Comparison of ENCODE assay signal across 2 cellular contexts in the genomic region with DNA sequence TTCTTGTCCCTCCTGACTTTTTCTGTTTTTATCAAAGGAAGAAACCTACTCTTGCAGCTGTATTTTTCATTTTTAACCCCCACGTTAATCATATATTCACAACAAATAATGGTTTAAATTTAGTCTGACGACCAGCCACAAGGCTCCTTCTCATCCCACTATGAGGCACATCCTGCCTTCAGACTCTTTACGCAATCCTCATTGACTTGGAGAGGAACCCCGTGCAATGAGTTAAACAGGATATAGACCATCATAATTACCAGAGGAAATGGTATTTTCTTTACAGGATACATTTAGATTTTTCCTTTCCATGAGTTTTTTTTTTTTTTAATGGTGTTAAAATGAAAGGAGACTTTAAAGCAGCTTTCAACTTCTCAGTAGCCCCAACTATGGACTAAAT.
TF ChIP-seq lines count a peak whose summit lies in the region.

No MANE protein-coding gene starts in this region.

TF ChIP-seq in SK-N-SH treated with all-trans-retinoic acid at 6 μM for 48 hours, 23 proteins besides CTCF, POLR2A, EP300 and RAD21 (continued from another document):
- TF ChIP-seq, protein P1, sequence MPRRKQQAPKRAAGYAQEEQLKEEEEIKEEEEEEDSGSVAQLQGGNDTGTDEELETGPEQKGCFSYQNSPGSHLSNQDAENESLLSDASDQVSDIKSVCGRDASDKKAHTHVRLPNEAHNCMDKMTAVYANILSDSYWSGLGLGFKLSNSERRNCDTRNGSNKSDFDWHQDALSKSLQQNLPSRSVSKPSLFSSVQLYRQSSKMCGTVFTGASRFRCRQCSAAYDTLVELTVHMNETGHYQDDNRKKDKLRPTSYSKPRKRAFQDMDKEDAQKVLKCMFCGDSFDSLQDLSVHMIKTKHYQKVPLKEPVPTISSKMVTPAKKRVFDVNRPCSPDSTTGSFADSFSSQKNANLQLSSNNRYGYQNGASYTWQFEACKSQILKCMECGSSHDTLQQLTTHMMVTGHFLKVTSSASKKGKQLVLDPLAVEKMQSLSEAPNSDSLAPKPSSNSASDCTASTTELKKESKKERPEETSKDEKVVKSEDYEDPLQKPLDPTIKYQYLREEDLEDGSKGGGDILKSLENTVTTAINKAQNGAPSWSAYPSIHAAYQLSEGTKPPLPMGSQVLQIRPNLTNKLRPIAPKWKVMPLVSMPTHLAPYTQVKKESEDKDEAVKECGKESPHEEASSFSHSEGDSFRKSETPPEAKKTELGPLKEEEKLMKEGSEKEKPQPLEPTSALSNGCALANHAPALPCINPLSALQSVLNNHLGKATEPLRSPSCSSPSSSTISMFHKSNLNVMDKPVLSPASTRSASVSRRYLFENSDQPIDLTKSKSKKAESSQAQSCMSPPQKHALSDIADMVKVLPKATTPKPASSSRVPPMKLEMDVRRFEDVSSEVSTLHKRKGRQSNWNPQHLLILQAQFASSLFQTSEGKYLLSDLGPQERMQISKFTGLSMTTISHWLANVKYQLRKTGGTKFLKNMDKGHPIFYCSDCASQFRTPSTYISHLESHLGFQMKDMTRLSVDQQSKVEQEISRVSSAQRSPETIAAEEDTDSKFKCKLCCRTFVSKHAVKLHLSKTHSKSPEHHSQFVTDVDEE (CRISPR knock-in tag; IDR thresholded peaks at IDR 0.05) = no peak
- TF ChIP-seq ZFP3 (CRISPR knock-in tag; IDR thresholded peaks at IDR 0.05) = no peak
- TF ChIP-seq CREB5 (CRISPR knock-in tag; IDR thresholded peaks at IDR 0.05; ENCODE audit: low read depth) = no peak
- no peak for TF ChIP-seq ESRRG (CRISPR knock-in tag; IDR thresholded peaks at IDR 0.05)
- TF ChIP-seq, protein P2, sequence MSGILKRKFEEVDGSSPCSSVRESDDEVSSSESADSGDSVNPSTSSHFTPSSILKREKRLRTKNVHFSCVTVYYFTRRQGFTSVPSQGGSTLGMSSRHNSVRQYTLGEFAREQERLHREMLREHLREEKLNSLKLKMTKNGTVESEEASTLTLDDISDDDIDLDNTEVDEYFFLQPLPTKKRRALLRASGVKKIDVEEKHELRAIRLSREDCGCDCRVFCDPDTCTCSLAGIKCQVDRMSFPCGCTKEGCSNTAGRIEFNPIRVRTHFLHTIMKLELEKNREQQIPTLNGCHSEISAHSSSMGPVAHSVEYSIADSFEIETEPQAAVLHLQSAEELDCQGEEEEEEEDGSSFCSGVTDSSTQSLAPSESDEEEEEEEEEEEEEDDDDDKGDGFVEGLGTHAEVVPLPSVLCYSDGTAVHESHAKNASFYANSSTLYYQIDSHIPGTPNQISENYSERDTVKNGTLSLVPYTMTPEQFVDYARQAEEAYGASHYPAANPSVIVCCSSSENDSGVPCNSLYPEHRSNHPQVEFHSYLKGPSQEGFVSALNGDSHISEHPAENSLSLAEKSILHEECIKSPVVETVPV (CRISPR knock-in tag; IDR thresholded peaks at IDR 0.05) = no peak
- TF ChIP-seq TOX (CRISPR knock-in tag; IDR thresholded peaks at IDR 0.05; ENCODE audit: borderline replicate concordance) = no peak
- no peak for TF ChIP-seq ARNTL (CRISPR knock-in tag; IDR thresholded peaks at IDR 0.05; ENCODE audit: borderline replicate concordance, low read depth)

TF ChIP-seq in SK-N-SH, 30 proteins besides CTCF, POLR2A, EP300 and RAD21 (continued from another document):
- TF ChIP-seq, protein P3, sequence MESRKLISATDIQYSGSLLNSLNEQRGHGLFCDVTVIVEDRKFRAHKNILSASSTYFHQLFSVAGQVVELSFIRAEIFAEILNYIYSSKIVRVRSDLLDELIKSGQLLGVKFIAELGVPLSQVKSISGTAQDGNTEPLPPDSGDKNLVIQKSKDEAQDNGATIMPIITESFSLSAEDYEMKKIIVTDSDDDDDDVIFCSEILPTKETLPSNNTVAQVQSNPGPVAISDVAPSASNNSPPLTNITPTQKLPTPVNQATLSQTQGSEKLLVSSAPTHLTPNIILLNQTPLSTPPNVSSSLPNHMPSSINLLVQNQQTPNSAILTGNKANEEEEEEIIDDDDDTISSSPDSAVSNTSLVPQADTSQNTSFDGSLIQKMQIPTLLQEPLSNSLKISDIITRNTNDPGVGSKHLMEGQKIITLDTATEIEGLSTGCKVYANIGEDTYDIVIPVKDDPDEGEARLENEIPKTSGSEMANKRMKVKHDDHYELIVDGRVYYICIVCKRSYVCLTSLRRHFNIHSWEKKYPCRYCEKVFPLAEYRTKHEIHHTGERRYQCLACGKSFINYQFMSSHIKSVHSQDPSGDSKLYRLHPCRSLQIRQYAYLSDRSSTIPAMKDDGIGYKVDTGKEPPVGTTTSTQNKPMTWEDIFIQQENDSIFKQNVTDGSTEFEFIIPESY (IDR thresholded peaks at IDR 0.05; ENCODE audit: borderline replicate concordance, low read depth) = no peak
